In the genomic region with DNA sequence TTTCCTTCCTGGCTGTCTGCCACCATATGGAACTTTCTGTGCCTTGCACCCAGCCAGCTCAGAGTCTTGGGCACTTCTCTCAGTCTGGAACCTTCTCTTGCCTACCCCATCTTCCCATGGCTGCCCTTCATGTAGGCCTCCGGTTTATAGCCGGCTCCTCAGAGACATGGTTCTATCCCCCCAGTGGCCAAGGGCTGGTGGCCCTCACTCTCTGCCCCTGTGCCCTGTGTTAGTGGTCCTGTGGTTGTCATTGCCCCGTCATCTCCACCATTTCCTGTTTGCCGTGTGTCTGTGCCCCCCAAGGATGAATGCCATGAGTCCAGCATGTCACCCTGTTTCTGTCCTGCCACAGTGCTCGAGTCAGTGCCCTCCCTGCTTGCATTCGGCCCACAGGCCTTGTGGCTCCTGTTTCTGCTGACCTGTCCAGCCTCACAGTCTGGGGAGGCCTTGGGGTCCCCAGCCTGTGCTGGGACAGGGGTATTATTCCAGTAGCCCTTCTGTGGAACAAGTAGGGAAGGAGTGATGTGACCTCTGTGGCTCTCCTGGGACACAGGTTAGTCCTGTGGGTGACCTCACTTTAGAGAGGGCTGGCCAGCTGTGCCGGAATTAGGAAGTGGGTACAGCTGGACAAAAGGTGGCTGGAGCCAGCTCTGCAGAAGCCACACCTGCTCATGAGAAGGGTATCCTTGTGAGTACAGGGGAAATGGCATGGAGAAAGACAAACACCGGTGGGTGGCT, we compare ENCODE assay signal across 16 cellular contexts. TPM values are rescaled to one million over a fixed set of nuclear protein-coding genes. Genes with fewer than 3 reads are reported as not detected.
DNase-seq lines count a peak whose midpoint lies in the region; ATAC-seq and TF ChIP-seq lines count a peak whose summit lies in the region.
"Had no signal": no experiment of that assay in that cellular context is flagged by ENCODE, and none has a peak within 500 bp of the region (broad histone marks: within the 10 kb centered on the region; RNA-seq: fewer than 3 reads in every experiment).

No MANE protein-coding gene starts in this region.

- POLR2A ChIA-PET in IMR-90 (lab: Charles Lee; ENCODE audit: unreplicated experiment) = no interaction called here

- no peak for TF ChIP-seq RAD21 in IMR-90 (IDR thresholded peaks at IDR 0.05; ENCODE audit: low read length)

- H3K9me3 ChIP-seq in IMR-90 (ENCODE audit: control insufficient read depth, insufficient read depth, low read length) (no peaks in the 10 kb centered on the region), colonic mucosa (no peaks in the 10 kb centered on the region), lung (ENCODE audit: control insufficient read depth in 2 of 2, insufficient read depth in 1 of 2, low read length in 1 of 2) (no peaks in the 10 kb centered on the region), stomach (no peaks in the 10 kb centered on the region)

- BruUV-seq in IMR-90 (replicated peaks; lab: Mats Ljungman, UMichigan) = no TSS peak

- no peak overlapping the region for H3K18ac ChIP-seq in IMR-90 (ENCODE audit: low read depth, low read length)

- TF ChIP-seq CTCF in IMR-90 (conservative IDR thresholded peaks at IDR 0.05; ENCODE audit: low read depth, low read length) = no peak
- TF ChIP-seq CTCF in colonic mucosa (IDR thresholded peaks at IDR 0.05) = no peak
- TF ChIP-seq CTCF in lung (IDR thresholded peaks at IDR 0.05; ENCODE audit: control extremely low read depth, extremely low read depth) = no peak
- TF ChIP-seq CTCF in stomach (IDR thresholded peaks at IDR 0.05) = no peak

- WGBS in IMR-90 (ENCODE audit: extremely low coverage in 2 of 2, insufficient read length in 1 of 2), 2 experiments = 100% methylated on average over 1 of the region's 8 CpGs; no CpG with 5 or more reads in 1 of the 2 experiments
- WGBS in lung, 2 donors = 56 to 63% methylated on average over 8 of the region's 8 CpGs
- whole genome bisulfite sequencing in stomach, 5 donors = 64 to 69% (median 68%) methylated on average over 7 to 8 of the region's 8 CpGs

- H4K8ac ChIP-seq in IMR-90 (ENCODE audit: low read depth in 2 of 2, low read length in 2 of 2) = no peak overlapping the region

- no peaks in the 10 kb centered on the region for H3K27me3 ChIP-seq in IMR-90 (ENCODE audit: control insufficient read depth, insufficient read depth, low read length)
- H3K27me3 ChIP-seq in colonic mucosa = no peaks in the 10 kb centered on the region
- H3K27me3 ChIP-seq in lung (ENCODE audit: control insufficient read depth, insufficient read depth) = no peaks in the 10 kb centered on the region
- H3K27me3 ChIP-seq in stomach = no peaks in the 10 kb centered on the region
- H3K27me3 ChIP-seq: cardiac muscle cell had no signal

- H2AFZ ChIP-seq in IMR-90 (replicated peaks; ENCODE audit: low read length, poor library complexity) = peak overlapping the region; percentile 51

- CTCF ChIA-PET in IMR-90 (lab: Yijun Ruan, JAX) = no interaction called here

- H2AK5ac ChIP-seq in IMR-90 (ENCODE audit: low read depth, low read length) = no peak overlapping the region; the same call in 1 of the 2 replicates

- H2BK5ac ChIP-seq in IMR-90 (ENCODE audit: low read depth, low read length, poor library complexity, severe bottlenecking) = no peak overlapping the region

- H2BK15ac ChIP-seq in IMR-90 (ENCODE audit: low read depth, low read length) = no peak overlapping the region

- no peak overlapping the region for H3K4me3 ChIP-seq in IMR-90 (ENCODE audit: insufficient read depth, low read depth, low read length)
- no peak overlapping the region for H3K4me3 ChIP-seq in colonic mucosa
- H3K4me3 ChIP-seq in lung = no peak overlapping the region
- no peak overlapping the region for H3K4me3 ChIP-seq in stomach
- H3K4me3 ChIP-seq: cardiac muscle cell had no signal

- dilution Hi-C loops in IMR-90 (cut with HindIII; ENCODE audit: low sequenced_read_pairs, unreplicated experiment) = no loop called here

- intact Hi-C loops in IMR-90 (cut with micrococcal nuclease) (no loop called here), colonic mucosa (cut with DNase I) (no loop called here), stomach (cut with DNase I; ENCODE audit: low total_unique reads) (no loop called here), left colon (cut with DNase I, micrococcal nuclease) (no loop called here)

- H3K4me2 ChIP-seq in IMR-90 (ENCODE audit: low read depth, low read length) = no peak overlapping the region

- no peak overlapping the region for H2BK120ac ChIP-seq in IMR-90 (ENCODE audit: low read depth, low read length)

- no peaks in the 10 kb centered on the region for H3K36me3 ChIP-seq in IMR-90 (ENCODE audit: control insufficient read depth, insufficient read depth, low read length)
- H3K36me3 ChIP-seq in colonic mucosa = no peaks in the 10 kb centered on the region
- no peaks in the 10 kb centered on the region for H3K36me3 ChIP-seq in lung (ENCODE audit: control insufficient read depth in 2 of 2, insufficient read depth in 2 of 2, low read length in 2 of 2)
- no peaks in the 10 kb centered on the region for H3K36me3 ChIP-seq in stomach
- H3K36me3 ChIP-seq: cardiac muscle cell had no signal

- H3K4me1 ChIP-seq in IMR-90 (ENCODE audit: control insufficient read depth, insufficient read depth, low read length) = no peaks in the 10 kb centered on the region
- peaks cover 17% of the 10 kb centered on the region for H3K4me1 ChIP-seq in colonic mucosa
- H3K4me1 ChIP-seq in lung (ENCODE audit: control insufficient read depth in 2 of 2, insufficient read depth in 2 of 2, low read length in 2 of 2) = peaks cover under 1 to 13% of the 10 kb centered on the region in 2 donors
- H3K4me1 ChIP-seq in stomach = peaks cover 7 to 35% (median 24%) of the 10 kb centered on the region in 4 donors

- H3K9ac ChIP-seq in IMR-90 (ENCODE audit: low read depth, low read length) (no peak overlapping the region), colonic mucosa (ENCODE audit: low read depth in 2 of 2, low read length in 2 of 2) (no peak overlapping the region)

- peaks cover 5% of the 10 kb centered on the region; the same call in 1 of the 2 replicates for H3K9me1 ChIP-seq in IMR-90 (ENCODE audit: insufficient read depth, low read length)

- no peak overlapping the region for H3K14ac ChIP-seq in IMR-90 (replicated peaks; ENCODE audit: low read depth, low read length)

- peaks cover 0 to 3% of the 10 kb centered on the region in 2 experiments; a peak in 1 of 4 replicates for H3K79me1 ChIP-seq in IMR-90 (ENCODE audit: low read depth in 1 of 2, low read length in 2 of 2)

- no peak overlapping the region for H4K5ac ChIP-seq in IMR-90 (ENCODE audit: low read depth, low read length)

- no peak for ATAC-seq in IMR-90 (ENCODE audit: low read depth)
- ATAC-seq in lung (ENCODE audit: insufficient read depth, low FRiP score) = no peak
- no peak for ATAC-seq in left colon
- ATAC-seq: activated naive CD4-positive, alpha-beta T cell treated with anti-CD3 and anti-CD28 coated beads, Interleukin-2, amount 50 U/mL, for 72 hours; stimulated activated memory B cell treated with anti-CD40 and anti-IgM and Interleukin-4, amounts not matched to agents 10 μg/mL and 1 μg/mL and 100 μg/mL, for 72 hours had no signal

- H2BK20ac ChIP-seq in IMR-90 (ENCODE audit: low read depth, low read length) = no peak overlapping the region

- TF ChIP-seq EP300 in stomach (IDR thresholded peaks at IDR 0.05) = no peak

- no peak overlapping the region for H2AK9ac ChIP-seq in IMR-90 (replicated peaks; ENCODE audit: low read depth, low read length, poor library complexity)

- in situ Hi-C loops in IMR-90 (cut with MboI; ENCODE audit: low sequenced_read_pairs) = no loop called here

- no peak overlapping the region for H4K91ac ChIP-seq in IMR-90 (ENCODE audit: insufficient read depth, low read depth, low read length)

- H3K4ac ChIP-seq in IMR-90 (ENCODE audit: low read depth, low read length) = no peak overlapping the region

- H3K27ac ChIP-seq in IMR-90 (ENCODE audit: insufficient read depth, low read length) (no peak overlapping the region), colonic mucosa (peak overlapping the region; percentile 82), lung (ENCODE audit: low read depth in 1 of 2, low read length in 1 of 2) (peak overlapping the region; percentile 33 to 62), stomach (peak overlapping the region in 4 of 5 donors; percentile 4 to 76 (median 52))
- H3K27ac ChIP-seq: cardiac muscle cell had no signal

- DNase-seq in IMR-90 (no peak), colonic mucosa (no peak), lung (ENCODE audit: low spot score) (no peak), stomach (no peak), 8988T (no peak), GF-D8 (lab: John Stamatoyannopoulos, UW) (no peak), left colon (no peak), NCI-H226 (no peak)
- DNase-seq: activated CD4-positive, alpha-beta T cell treated with anti-CD3 and anti-CD28 coated beads, Interleukin-2, amount 10 ng/mL, durations not matched to agents 7 days and 5 days; activated T-cell treated with anti-CD3 and anti-CD28 coated beads, Interleukin-2, amount 50 U/mL, for 1 hour; effector memory CD4-positive, alpha-beta T cell; NCI-H446 treated with DMSO at 0.1 percent for 48 hours; occipital lobe had no signal

- no peak overlapping the region for H3K23ac ChIP-seq in IMR-90 (ENCODE audit: low read depth, low read length)

- TF ChIP-seq POLR2A in IMR-90 (IDR thresholded peaks at IDR 0.05; ENCODE audit: low read depth, low read length) (no peak), stomach (IDR thresholded peaks at IDR 0.05) (no peak)

- H3K56ac ChIP-seq in IMR-90 (ENCODE audit: extremely low read depth, insufficient read depth, low read length) = no peak overlapping the region

- no peaks in the 10 kb centered on the region; the same call in 1 of the 2 replicates for H4K20me1 ChIP-seq in IMR-90 (ENCODE audit: insufficient read depth, low read length)

TF ChIP-seq in IMR-90, 13 proteins besides CTCF, POLR2A, EP300 and RAD21 (continues in another document):
- TF ChIP-seq MAZ (IDR thresholded peaks at IDR 0.05; ENCODE audit: borderline replicate concordance, low read depth, low read length) (no peak), FOS (IDR thresholded peaks at IDR 0.05; ENCODE audit: low read depth, low read length) (no peak)

RNA-seq across cellular contexts. Expression of a gene that starts 30.7 kb away (rescaled TPM):
- total RNA-seq in IMR-90 (2012; rRNA removed) (12.5 and 17.0 TPM in 2 replicates), colonic mucosa (100 to 1,000 TPM; 123 to 304 TPM), lung (10 to 100 TPM; 31.5 to 31.9 TPM), stomach (10 to 100 TPM in 3 of 5 donors, 1 to 10 TPM in 1, not detected in 1; 9.9 to 31.0 (median 18.4) TPM), left colon (100 to 1,000 TPM; 181 to 536 TPM)
- polyA plus RNA-seq in IMR-90 (2012; rRNA removed) (18.3 and 19.7 TPM in 2 replicates), lung (10 to 100 TPM; 23.6 to 38.3 TPM), stomach (10 to 100 TPM; 12.5 to 26.0 (median 15.7) TPM)
- polyA plus RNA-seq in IMR-90 (2012; cell fraction: cytosol; rRNA removed) = 19.6 and 25.9 TPM in 2 replicates
- 12.5 and 20.7 TPM in 2 replicates for polyA plus RNA-seq in IMR-90 (2012; cell fraction: nucleus; rRNA removed; ENCODE audit: low replicate concordance)
